In the genomic region with DNA sequence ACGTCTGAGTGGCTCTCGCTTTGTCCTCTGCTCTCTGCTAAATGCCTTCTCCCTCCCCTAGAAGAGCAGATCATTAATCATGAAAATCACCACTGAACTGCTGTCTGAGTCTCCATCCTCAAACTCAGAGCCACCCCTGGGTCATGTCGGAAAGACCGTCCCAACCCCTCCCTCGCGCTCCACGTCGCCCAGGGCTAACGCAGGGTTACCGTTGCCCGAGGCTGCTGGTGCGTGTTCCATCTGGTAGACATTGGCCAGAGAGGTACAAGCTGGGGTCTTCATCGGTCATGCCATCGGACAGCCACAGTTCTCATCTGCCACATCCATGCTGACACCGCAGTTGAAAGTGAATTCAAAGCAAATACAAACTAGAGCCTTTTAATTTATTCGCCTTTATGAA, we compare ENCODE assay signal across 26 cellular contexts.
"Had no signal": no experiment of that assay in that cellular context is flagged by ENCODE, and none has a peak within 500 bp of the region (broad histone marks: within the 10 kb centered on the region; RNA-seq: fewer than 3 reads in every experiment).

No MANE protein-coding gene starts in this region.

- H3K27ac ChIP-seq: ascending aorta, brain microvascular endothelial cell, dorsolateral prefrontal cortex, esophagus squamous epithelium, gastroesophageal sphincter, heart left ventricle, lower lobe of right lung, ovary, psoas muscle, right atrium auricular region, thyroid gland, uterus had no signal

- H3K9me3 ChIP-seq: esophagus squamous epithelium, lower lobe of right lung, ovary, psoas muscle, right atrium auricular region, thyroid gland, uterus had no signal

- DNase-seq: activated CD4-positive, alpha-beta T cell treated with anti-CD3 and anti-CD28 coated beads for 4 hours; activated CD4-positive, alpha-beta T cell treated with anti-CD3 and anti-CD28 coated beads, Interleukin-2, amount 50 U/mL, for 48 hours; activated CD4-positive, CD25-positive, alpha-beta regulatory T cell; activated T-cell treated with anti-CD3 and anti-CD28 coated beads, Interleukin-2, amount 50 U/mL, for 72 hours; brain microvascular endothelial cell; central memory CD4-positive, alpha-beta T cell; esophagus squamous epithelium; lower lobe of right lung; mesendoderm; naive B cell; psoas muscle; stimulated activated CD4-positive, alpha-beta T cell treated with anti-CD3 and anti-CD28 coated beads, Interleukin-4, amount 100 ng/mL, for 24 hours; substantia nigra; T-helper 1 cell; T1000; thyroid gland; uterus had no signal

- H3K36me3 ChIP-seq: ascending aorta, brain microvascular endothelial cell, ovary, thyroid gland, uterus had no signal

- H3K27me3 ChIP-seq: ascending aorta, brain microvascular endothelial cell, dorsolateral prefrontal cortex, gastroesophageal sphincter, heart left ventricle, ovary, right atrium auricular region, thyroid gland, uterus had no signal

- ATAC-seq: activated naive CD4-positive, alpha-beta T cell treated with anti-CD3 and anti-CD28 coated beads, Interleukin-2, amount 50 U/mL, for 72 hours; activated T-cell treated with anti-CD3 and anti-CD28 coated beads, Interleukin-2, amount 50 U/mL, for 72 hours; gastroesophageal sphincter; heart left ventricle; left colon; lower lobe of right lung; psoas muscle had no signal

- H3K4me1 Mint-ChIP-seq: naive B cell had no signal

- H3K4me3 Mint-ChIP-seq: activated T-cell treated with anti-CD3 and anti-CD28 coated beads, Interleukin-2, amount 50 U/mL, for 72 hours; naive B cell; stimulated activated naive CD8-positive, alpha-beta T cell treated with anti-CD3 and anti-CD28 coated beads, Interleukin-15, Interleukin-2, amounts not matched to agents 100 ng/mL and 50 ng/mL, for 24 hours had no signal

- H3K4me1 ChIP-seq: ascending aorta, esophagus squamous epithelium, gastroesophageal sphincter, lower lobe of right lung, psoas muscle, right atrium auricular region, thyroid gland, uterus had no signal

- H3K4me3 ChIP-seq: ascending aorta, dorsolateral prefrontal cortex, esophagus squamous epithelium, gastroesophageal sphincter, heart left ventricle, lower lobe of right lung, ovary, psoas muscle, right atrium auricular region, thyroid gland, uterus had no signal

- H3K27ac Mint-ChIP-seq: activated naive CD4-positive, alpha-beta T cell treated with anti-CD3 and anti-CD28 coated beads, Interleukin-2, amount 50 U/mL, for 72 hours; activated T-cell treated with anti-CD3 and anti-CD28 coated beads, Interleukin-2, amount 50 U/mL, for 72 hours; stimulated activated naive CD8-positive, alpha-beta T cell treated with anti-CD3 and anti-CD28 coated beads, Interleukin-15, Interleukin-2, amounts not matched to agents 100 ng/mL and 50 ng/mL, for 24 hours had no signal

- H3K9me3 Mint-ChIP-seq: activated naive CD4-positive, alpha-beta T cell treated with anti-CD3 and anti-CD28 coated beads, Interleukin-2, amount 50 U/mL, for 72 hours; activated T-cell treated with anti-CD3 and anti-CD28 coated beads, Interleukin-2, amount 50 U/mL, for 72 hours; stimulated activated naive CD8-positive, alpha-beta T cell treated with anti-CD3 and anti-CD28 coated beads, Interleukin-15, Interleukin-2, amounts not matched to agents 100 ng/mL and 50 ng/mL, for 24 hours had no signal

- H3K36me3 Mint-ChIP-seq: activated naive CD4-positive, alpha-beta T cell treated with anti-CD3 and anti-CD28 coated beads, Interleukin-2, amount 50 U/mL, for 72 hours had no signal
